Comparison of ENCODE assay signal across 8 cellular contexts in the genomic region with DNA sequence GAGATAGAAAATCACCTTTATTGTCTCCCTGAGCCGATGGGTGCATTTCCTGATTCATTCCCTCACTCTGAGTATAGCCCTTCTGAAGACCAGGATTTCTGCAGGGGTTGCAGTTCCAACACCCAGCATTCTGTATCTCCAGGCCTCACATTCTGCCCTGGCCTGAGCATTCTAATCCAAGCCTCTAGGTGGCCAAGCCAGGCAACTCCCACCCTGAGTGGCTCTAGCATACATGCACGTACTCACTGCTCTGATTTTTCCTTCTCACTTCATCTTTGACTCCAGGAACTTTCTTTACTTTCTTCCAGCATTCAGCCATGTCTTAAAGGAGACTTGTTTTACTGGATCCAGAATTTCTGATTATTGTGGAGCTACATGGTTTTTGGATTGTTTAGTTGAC.
DNase-seq lines count a peak whose midpoint lies in the region; ATAC-seq and TF ChIP-seq lines count a peak whose summit lies in the region.

No MANE protein-coding gene starts in this region.

- no peak overlapping the region for H3K4me3 ChIP-seq in OCI-LY3 (ENCODE audit: low read length)

- ATAC-seq in CD4-positive, alpha-beta T cell (ENCODE audit: poor library complexity), result no peak
- peak; percentile 69 for ATAC-seq in GM18519 (IDR thresholded peaks at IDR 0.05; ENCODE audit: low FRiP score, unreplicated experiment)
- peak; percentile 66 for ATAC-seq in HG03280 (IDR thresholded peaks at IDR 0.05; ENCODE audit: unreplicated experiment)
- ATAC-seq in GM19452 (IDR thresholded peaks at IDR 0.05; ENCODE audit: unreplicated experiment), result no peak

- no peaks in the 10 kb centered on the region for H3K9me3 Mint-ChIP-seq in CD4-positive, alpha-beta T cell

- H3K27ac ChIP-seq in CD4-positive, alpha-beta T cell (ENCODE audit: low read depth, low read length), result no peak overlapping the region
- H3K27ac ChIP-seq in OCI-LY3 (ENCODE audit: low read length), result no peak overlapping the region

- no peaks in the 10 kb centered on the region for H3K9me3 ChIP-seq in CD4-positive, alpha-beta T cell (ENCODE audit: control insufficient read depth, low read length)
- H3K9me3 ChIP-seq in OCI-LY3 (ENCODE audit: insufficient read depth, low read length), result peaks cover under 1% of the 10 kb centered on the region; the same call in 1 of the 2 replicates

- no peak overlapping the region for H3K9ac ChIP-seq in OCI-LY3 (ENCODE audit: low read length)

- no peaks in the 10 kb centered on the region for H3K36me3 ChIP-seq in OCI-LY3 (replicated peaks; ENCODE audit: low read depth, low read length)

- intact Hi-C loops in CD4-positive, alpha-beta T cell (cut with DNase I, micrococcal nuclease), result loop anchor here in 1 of 2 experiments (5.0 to 10.0 kb wide), 3 partner anchors 101 to 787 kb away; a partner anchor contains a TSS

- peaks cover 8% of the 10 kb centered on the region for H3K4me1 Mint-ChIP-seq in CD4-positive, alpha-beta T cell (ENCODE audit: low read depth)

- no peaks in the 10 kb centered on the region for H4K20me1 ChIP-seq in OCI-LY3 (ENCODE audit: insufficient read depth, low read length)

- TF ChIP-seq CTCF in CD4-positive, alpha-beta T cell (IDR thresholded peaks at IDR 0.05), result no peak
- TF ChIP-seq CTCF in OCI-LY3 (IDR thresholded peaks at IDR 0.05; ENCODE audit: low read depth, low read length), result peak; percentile 59

- peaks cover 9% of the 10 kb centered on the region for H3K27me3 Mint-ChIP-seq in CD4-positive, alpha-beta T cell

- H3K27ac Mint-ChIP-seq in CD4-positive, alpha-beta T cell, result no peak overlapping the region

- CTCF ChIA-PET in CD4-positive, alpha-beta T cell (lab: Charles Lee), result interaction anchor here (0.6 to 1.1 kb wide), 2 partner anchors 11 to 339 kb away, joined by 3 to 4 read pairs; no protein-coding TSS in a partner anchor

- no peaks in the 10 kb centered on the region for H3K36me3 Mint-ChIP-seq in CD4-positive, alpha-beta T cell (ENCODE audit: low read depth)

- H3K79me2 ChIP-seq in OCI-LY3 (ENCODE audit: low read length), result no peaks in the 10 kb centered on the region

- H2AFZ ChIP-seq in OCI-LY3 (ENCODE audit: low read depth, low read length), result no peak overlapping the region

- peaks cover 13% of the 10 kb centered on the region for H3K4me1 ChIP-seq in OCI-LY3 (ENCODE audit: low read length)

- no peaks in the 10 kb centered on the region for H3K27me3 ChIP-seq in CD4-positive, alpha-beta T cell (ENCODE audit: control insufficient read depth, insufficient read depth, low read length)
- peaks cover 14% of the 10 kb centered on the region for H3K27me3 ChIP-seq in OCI-LY3 (ENCODE audit: low read depth, low read length)

- no peak overlapping the region for H3K4me2 ChIP-seq in OCI-LY3 (ENCODE audit: low read length)

- H3K4me3 Mint-ChIP-seq in CD4-positive, alpha-beta T cell, result peak overlapping the region; percentile 26

- POLR2A ChIA-PET in CD4-positive, alpha-beta T cell (lab: Charles Lee), result no interaction called here

- DNase-seq in CD4-positive, alpha-beta T cell, result no peak
- DNase-seq in fibroblast of gingiva (ENCODE audit: low read depth) (peak; percentile 23), retina (peak; percentile 43)
- DNase-seq in activated CD4-positive, CD25-positive, alpha-beta regulatory T cell (lab: John Stamatoyannopoulos, UW), result no peak

Comparison
In these comparisons a context has a peak if more than half of its experiments do, and no peak if none do; other contexts are left out.
1. ATAC-seq: peak in GM18519 (single experiment) and HG03280 (single experiment); none in CD4-positive, alpha-beta T cell (single experiment) and GM19452 (single experiment).
2. DNase-seq: peak in fibroblast of gingiva (single experiment) and retina (single experiment); none in CD4-positive, alpha-beta T cell (0 of 10) and activated CD4-positive, CD25-positive, alpha-beta regulatory T cell (0 of 4).